In the genomic region with DNA sequence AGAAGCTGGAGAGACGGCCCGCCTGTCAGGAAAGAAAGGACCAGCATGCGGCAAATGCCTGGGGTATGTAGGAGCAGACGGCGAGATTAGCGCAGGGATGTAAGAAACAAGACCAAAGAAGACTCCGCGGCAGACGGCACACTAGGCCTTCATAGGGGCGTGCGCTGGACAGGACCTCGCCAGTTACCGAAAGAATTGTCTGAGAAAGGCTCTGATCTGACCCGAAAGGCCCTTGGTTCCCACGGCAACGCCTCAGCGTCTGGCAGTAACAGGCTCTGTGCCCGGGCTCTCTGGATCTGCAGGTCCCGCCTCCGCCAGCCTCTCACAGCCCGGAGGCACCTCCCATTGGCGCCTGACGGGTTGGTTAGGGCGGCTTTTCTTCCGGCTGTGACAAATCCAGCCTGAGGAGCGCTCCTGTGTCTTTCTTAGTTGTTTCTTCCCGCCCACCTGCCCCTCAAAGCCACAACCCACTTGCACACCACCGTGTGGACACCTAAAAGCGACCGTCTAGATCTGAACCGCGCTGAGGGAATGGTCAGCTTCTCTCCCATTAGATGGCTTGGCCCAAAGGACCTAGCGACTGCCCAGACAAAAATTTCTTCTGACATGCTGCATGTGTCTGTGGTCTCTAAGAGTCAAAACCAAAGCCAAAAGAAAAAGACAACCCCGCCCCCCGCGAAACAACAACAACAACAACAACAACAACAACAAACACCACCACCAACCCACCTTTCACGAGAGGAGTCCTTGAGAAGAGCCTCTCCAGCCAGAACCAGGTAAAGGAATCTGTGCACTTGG, we compare ENCODE assay signal across 1 cellular context.
TF ChIP-seq lines count a peak whose summit lies in the region.

No MANE protein-coding gene starts in this region.

TF ChIP-seq in GM12878, 131 proteins besides CTCF, POLR2A, EP300 and RAD21:
- peak; percentile 26; the same call in 1 of the 2 replicates for TF ChIP-seq PKNOX1 (IDR thresholded peaks at IDR 0.05)
